Comparison of ENCODE assay signal across 1 cellular context in the genomic region with DNA sequence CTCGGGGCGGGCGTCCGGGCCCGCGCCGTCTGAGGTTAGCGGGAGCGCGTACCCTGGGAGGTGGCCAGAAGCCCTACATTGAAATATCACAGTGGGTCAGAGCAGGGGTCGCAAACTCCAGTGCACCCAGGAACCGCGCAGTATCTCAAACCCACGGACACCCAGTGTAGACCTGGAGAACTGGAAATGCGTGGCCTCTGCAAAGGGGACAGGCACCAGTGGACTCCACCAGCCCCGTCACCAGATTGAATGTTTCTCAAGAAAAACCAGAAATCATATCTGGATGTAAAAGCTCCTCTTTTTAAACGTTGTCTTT.
TF ChIP-seq lines count a peak whose summit lies in the region.

No MANE protein-coding gene starts in this region.

TF ChIP-seq in GM23338, 12 proteins besides CTCF, POLR2A, EP300 and RAD21 (continued from another document):
- TF ChIP-seq, protein P1, sequence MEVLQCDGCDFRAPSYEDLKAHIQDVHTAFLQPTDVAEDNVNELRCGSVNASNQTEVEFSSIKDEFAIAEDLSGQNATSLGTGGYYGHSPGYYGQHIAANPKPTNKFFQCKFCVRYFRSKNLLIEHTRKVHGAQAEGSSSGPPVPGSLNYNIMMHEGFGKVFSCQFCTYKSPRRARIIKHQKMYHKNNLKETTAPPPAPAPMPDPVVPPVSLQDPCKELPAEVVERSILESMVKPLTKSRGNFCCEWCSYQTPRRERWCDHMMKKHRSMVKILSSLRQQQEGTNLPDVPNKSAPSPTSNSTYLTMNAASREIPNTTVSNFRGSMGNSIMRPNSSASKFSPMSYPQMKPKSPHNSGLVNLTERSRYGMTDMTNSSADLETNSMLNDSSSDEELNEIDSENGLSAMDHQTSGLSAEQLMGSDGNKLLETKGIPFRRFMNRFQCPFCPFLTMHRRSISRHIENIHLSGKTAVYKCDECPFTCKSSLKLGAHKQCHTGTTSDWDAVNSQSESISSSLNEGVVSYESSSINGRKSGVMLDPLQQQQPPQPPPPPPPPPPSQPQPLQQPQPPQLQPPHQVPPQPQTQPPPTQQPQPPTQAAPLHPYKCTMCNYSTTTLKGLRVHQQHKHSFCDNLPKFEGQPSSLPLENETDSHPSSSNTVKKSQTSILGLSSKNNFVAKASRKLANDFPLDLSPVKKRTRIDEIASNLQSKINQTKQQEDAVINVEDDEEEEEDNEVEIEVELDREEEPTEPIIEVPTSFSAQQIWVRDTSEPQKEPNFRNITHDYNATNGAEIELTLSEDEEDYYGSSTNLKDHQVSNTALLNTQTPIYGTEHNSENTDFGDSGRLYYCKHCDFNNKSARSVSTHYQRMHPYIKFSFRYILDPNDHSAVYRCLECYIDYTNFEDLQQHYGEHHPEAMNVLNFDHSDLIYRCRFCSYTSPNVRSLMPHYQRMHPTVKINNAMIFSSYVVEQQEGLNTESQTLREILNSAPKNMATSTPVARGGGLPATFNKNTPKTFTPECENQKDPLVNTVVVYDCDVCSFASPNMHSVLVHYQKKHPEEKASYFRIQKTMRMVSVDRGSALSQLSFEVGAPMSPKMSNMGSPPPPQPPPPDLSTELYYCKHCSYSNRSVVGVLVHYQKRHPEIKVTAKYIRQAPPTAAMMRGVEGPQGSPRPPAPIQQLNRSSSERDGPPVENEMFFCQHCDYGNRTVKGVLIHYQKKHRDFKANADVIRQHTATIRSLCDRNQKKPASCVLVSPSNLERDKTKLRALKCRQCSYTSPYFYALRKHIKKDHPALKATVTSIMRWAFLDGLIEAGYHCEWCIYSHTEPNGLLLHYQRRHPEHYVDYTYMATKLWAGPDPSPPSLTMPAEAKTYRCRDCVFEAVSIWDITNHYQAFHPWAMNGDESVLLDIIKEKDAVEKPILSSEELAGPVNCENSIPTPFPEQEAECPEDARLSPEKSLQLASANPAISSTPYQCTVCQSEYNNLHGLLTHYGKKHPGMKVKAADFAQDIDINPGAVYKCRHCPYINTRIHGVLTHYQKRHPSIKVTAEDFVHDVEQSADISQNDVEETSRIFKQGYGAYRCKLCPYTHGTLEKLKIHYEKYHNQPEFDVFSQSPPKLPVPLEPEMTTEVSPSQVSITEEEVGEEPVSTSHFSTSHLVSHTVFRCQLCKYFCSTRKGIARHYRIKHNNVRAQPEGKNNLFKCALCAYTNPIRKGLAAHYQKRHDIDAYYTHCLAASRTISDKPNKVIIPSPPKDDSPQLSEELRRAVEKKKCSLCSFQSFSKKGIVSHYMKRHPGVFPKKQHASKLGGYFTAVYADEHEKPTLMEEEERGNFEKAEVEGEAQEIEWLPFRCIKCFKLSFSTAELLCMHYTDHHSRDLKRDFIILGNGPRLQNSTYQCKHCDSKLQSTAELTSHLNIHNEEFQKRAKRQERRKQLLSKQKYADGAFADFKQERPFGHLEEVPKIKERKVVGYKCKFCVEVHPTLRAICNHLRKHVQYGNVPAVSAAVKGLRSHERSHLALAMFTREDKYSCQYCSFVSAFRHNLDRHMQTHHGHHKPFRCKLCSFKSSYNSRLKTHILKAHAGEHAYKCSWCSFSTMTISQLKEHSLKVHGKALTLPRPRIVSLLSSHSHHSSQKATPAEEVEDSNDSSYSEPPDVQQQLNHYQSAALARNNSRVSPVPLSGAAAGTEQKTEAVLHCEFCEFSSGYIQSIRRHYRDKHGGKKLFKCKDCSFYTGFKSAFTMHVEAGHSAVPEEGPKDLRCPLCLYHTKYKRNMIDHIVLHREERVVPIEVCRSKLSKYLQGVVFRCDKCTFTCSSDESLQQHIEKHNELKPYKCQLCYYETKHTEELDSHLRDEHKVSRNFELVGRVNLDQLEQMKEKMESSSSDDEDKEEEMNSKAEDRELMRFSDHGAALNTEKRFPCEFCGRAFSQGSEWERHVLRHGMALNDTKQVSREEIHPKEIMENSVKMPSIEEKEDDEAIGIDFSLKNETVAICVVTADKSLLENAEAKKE (CRISPR knock-in tag; IDR thresholded peaks at IDR 0.05): no peak
- TF ChIP-seq JUNB (IDR thresholded peaks at IDR 0.05; ENCODE audit: unreplicated experiment): no peak
- TF ChIP-seq ZNF114 (CRISPR knock-in tag; IDR thresholded peaks at IDR 0.05): no peak
- TF ChIP-seq NANOG (IDR thresholded peaks at IDR 0.05; ENCODE audit: borderline replicate concordance): no peak
- TF ChIP-seq POLR2AphosphoS5 (IDR thresholded peaks at IDR 0.05; ENCODE audit: low read depth): no peak
- TF ChIP-seq, protein P2, sequence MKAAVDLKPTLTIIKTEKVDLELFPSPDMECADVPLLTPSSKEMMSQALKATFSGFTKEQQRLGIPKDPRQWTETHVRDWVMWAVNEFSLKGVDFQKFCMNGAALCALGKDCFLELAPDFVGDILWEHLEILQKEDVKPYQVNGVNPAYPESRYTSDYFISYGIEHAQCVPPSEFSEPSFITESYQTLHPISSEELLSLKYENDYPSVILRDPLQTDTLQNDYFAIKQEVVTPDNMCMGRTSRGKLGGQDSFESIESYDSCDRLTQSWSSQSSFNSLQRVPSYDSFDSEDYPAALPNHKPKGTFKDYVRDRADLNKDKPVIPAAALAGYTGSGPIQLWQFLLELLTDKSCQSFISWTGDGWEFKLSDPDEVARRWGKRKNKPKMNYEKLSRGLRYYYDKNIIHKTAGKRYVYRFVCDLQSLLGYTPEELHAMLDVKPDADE (IDR thresholded peaks at IDR 0.05): no peak
- TF ChIP-seq EZH2 (IDR thresholded peaks at IDR 0.05; ENCODE audit: low read depth, unreplicated experiment): no peak
- no peak for TF ChIP-seq CREB1 (CRISPR knock-in tag; IDR thresholded peaks at IDR 0.05; ENCODE audit: low read depth)
- no peak for TF ChIP-seq EZH2phosphoT487 (IDR thresholded peaks at IDR 0.05; ENCODE audit: unreplicated experiment)
